Comparison of ENCODE assay signal across 1 cellular context in the genomic region with DNA sequence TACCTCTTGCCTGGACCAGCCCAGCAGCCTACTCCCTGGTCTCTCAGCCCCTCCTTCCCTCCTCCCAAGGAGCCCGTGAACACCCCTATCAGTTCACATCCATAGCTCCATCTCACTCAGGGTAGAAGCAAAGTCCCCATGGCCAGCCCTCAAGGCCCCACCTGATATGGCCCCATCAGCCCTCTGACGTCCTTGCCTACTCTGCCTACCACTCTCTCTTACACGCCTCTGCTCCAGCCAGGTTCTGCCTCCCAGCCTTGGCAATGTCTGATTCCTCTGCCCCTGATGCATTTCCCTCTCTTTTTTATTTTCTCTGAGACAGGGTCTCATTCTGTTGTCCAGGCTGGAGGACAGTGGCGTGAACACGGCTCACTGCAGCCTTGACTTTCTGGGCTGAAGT.
TF ChIP-seq lines count a peak whose summit lies in the region.

No MANE protein-coding gene starts in this region.

TF ChIP-seq in HCT116, 20 proteins besides CTCF, POLR2A, EP300 and RAD21 (continued from another document):
- TF ChIP-seq, protein P1, sequence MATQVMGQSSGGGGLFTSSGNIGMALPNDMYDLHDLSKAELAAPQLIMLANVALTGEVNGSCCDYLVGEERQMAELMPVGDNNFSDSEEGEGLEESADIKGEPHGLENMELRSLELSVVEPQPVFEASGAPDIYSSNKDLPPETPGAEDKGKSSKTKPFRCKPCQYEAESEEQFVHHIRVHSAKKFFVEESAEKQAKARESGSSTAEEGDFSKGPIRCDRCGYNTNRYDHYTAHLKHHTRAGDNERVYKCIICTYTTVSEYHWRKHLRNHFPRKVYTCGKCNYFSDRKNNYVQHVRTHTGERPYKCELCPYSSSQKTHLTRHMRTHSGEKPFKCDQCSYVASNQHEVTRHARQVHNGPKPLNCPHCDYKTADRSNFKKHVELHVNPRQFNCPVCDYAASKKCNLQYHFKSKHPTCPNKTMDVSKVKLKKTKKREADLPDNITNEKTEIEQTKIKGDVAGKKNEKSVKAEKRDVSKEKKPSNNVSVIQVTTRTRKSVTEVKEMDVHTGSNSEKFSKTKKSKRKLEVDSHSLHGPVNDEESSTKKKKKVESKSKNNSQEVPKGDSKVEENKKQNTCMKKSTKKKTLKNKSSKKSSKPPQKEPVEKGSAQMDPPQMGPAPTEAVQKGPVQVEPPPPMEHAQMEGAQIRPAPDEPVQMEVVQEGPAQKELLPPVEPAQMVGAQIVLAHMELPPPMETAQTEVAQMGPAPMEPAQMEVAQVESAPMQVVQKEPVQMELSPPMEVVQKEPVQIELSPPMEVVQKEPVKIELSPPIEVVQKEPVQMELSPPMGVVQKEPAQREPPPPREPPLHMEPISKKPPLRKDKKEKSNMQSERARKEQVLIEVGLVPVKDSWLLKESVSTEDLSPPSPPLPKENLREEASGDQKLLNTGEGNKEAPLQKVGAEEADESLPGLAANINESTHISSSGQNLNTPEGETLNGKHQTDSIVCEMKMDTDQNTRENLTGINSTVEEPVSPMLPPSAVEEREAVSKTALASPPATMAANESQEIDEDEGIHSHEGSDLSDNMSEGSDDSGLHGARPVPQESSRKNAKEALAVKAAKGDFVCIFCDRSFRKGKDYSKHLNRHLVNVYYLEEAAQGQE (IDR thresholded peaks at IDR 0.05; ENCODE audit: low read depth) = no peak
- TF ChIP-seq SIN3A (IDR thresholded peaks at IDR 0.05; ENCODE audit: low read depth) (no peak), EGR1 (IDR thresholded peaks at IDR 0.05; ENCODE audit: low read depth) (no peak), EZH2phosphoT487 (IDR thresholded peaks at IDR 0.05; ENCODE audit: borderline replicate concordance) (no peak), EZH2 (IDR thresholded peaks at IDR 0.05) (no peak), ZNF274 (IDR thresholded peaks at IDR 0.05; ENCODE audit: low read depth, low read length) (no peak), JUND (IDR thresholded peaks at IDR 0.05) (no peak)
- TF ChIP-seq, protein P2, sequence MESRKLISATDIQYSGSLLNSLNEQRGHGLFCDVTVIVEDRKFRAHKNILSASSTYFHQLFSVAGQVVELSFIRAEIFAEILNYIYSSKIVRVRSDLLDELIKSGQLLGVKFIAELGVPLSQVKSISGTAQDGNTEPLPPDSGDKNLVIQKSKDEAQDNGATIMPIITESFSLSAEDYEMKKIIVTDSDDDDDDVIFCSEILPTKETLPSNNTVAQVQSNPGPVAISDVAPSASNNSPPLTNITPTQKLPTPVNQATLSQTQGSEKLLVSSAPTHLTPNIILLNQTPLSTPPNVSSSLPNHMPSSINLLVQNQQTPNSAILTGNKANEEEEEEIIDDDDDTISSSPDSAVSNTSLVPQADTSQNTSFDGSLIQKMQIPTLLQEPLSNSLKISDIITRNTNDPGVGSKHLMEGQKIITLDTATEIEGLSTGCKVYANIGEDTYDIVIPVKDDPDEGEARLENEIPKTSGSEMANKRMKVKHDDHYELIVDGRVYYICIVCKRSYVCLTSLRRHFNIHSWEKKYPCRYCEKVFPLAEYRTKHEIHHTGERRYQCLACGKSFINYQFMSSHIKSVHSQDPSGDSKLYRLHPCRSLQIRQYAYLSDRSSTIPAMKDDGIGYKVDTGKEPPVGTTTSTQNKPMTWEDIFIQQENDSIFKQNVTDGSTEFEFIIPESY (IDR thresholded peaks at IDR 0.05; ENCODE audit: extremely low read depth, insufficient replicate concordance, low read length) = no peak
